Comparison of ENCODE assay signal across 8 cellular contexts in the genomic region with DNA sequence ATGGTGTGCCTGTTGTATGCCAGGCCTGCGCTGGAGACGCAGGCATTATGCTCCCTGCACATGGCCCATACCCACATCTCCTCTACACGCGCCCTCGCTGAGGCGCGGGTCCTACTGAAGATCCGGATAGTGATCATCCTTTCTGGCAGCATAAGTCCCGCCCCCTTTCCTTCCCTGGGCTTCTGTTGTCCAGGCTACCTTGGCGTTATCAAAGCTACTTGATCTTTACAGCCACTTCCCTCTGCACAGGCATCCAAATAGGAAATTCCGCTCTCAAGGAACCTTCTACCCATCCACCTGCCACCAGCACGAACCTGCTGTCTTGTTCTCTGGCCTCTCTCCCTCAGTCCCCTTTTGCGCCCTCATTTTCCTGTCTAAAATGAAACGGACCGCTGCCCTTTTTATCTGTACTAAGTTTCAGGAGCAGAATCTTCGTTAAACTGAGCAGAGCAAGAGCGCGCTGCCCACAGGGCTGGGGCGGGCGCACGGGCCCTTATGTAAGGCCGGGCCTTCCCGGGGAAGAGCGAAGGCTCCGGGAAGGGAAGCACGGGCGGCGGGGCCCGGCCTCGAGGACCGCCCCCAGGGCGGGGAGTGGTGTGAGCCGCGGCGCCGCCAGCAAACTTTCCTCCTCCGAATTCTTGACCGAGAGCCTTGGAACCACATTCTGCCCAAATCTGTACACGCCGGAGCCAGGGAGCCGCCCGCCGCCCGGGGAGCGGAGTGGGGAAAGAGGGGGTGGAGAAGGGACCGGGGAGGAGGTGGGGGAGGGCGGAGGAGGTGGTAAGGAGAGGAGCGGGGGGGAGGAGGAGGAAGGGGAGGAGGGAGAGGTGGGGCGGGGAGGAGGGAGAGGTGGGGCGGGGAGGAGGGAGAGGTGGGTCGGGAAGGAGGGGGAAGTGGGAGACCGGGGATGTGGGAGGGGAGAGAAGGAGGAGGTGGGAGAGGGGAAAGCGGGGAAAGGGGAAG. TPM values are rescaled to one million over a fixed set of nuclear protein-coding genes. Genes with fewer than 3 reads are reported as not detected.
A peak's percentile ranks its signal among the peaks of the same experiment; 100 is the strongest.
DNase-seq lines count a peak whose midpoint lies in the region; ATAC-seq and TF ChIP-seq lines count a peak whose summit lies in the region.

No MANE protein-coding gene starts in this region.

- peaks cover 14% of the 10 kb centered on the region for H3K4me1 Mint-ChIP-seq in activated naive CD8-positive, alpha-beta T cell treated with anti-CD3 and anti-CD28 coated beads, Interleukin-2, amount 50 U/mL, for 24 hours

- no peaks in the 10 kb centered on the region for H3K36me3 ChIP-seq in neutrophil
- H3K36me3 ChIP-seq in uterus: no peaks in the 10 kb centered on the region

- POLR2A ChIA-PET in AG04450 (lab: Yijun Ruan, JAX): interaction anchor here (0.8 to 1.3 kb wide), 9 partner anchors 24 to 295 kb away, joined by 3 to 7 read pairs (median 4); partner anchors contain the start of gene HMGB1

- TF ChIP-seq POLR2A in uterus (IDR thresholded peaks at IDR 0.05): peak; percentile 70 to 75

- peak overlapping the region; percentile 75 for H3K4me3 Mint-ChIP-seq in activated naive CD8-positive, alpha-beta T cell treated with anti-CD3 and anti-CD28 coated beads, Interleukin-2, amount 50 U/mL, for 24 hours

- H3K27ac Mint-ChIP-seq in activated naive CD8-positive, alpha-beta T cell treated with anti-CD3 and anti-CD28 coated beads, Interleukin-2, amount 50 U/mL, for 24 hours: peak overlapping the region; percentile 72

- peak; percentile 54 for DNase-seq in AG04450 (ENCODE audit: low read depth, low spot score)
- DNase-seq in HK-2 (ENCODE audit: unreplicated experiment): peak; percentile 59
- peak; percentile 70 for DNase-seq in RKO (ENCODE audit: low spot score)
- DNase-seq in activated naive CD8-positive, alpha-beta T cell treated with anti-CD3 and anti-CD28 coated beads, Interleukin-2, amount 50 U/mL, for 24 hours: peak; percentile 39
- peak in 40 of 42 donors; percentile 36 to 82 (median 62) for DNase-seq in head of caudate nucleus
- peak; percentile 93 to 94 for DNase-seq in uterus

- CTCF ChIA-PET in AG04450 (lab: Charles Lee): interaction anchor here (0.6 to 1.5 kb wide), 4 partner anchors 13 to 289 kb away, joined by 3 read pairs; no protein-coding TSS in a partner anchor

- no peak for TF ChIP-seq CTCF in AG04450 (IDR thresholded peaks at IDR 0.05; ENCODE audit: low read depth, low read length)
- peak; percentile 13 for TF ChIP-seq CTCF in neutrophil (IDR thresholded peaks at IDR 0.05)
- TF ChIP-seq CTCF in uterus (IDR thresholded peaks at IDR 0.05): no peak

- H3K36me3 Mint-ChIP-seq in activated naive CD8-positive, alpha-beta T cell treated with anti-CD3 and anti-CD28 coated beads, Interleukin-2, amount 50 U/mL, for 24 hours (ENCODE audit: low read depth): no peaks in the 10 kb centered on the region

- intact Hi-C loops in head of caudate nucleus (cut with DNase I): loop anchor here (5.0 kb wide), 1 partner anchor 41 kb away; no protein-coding TSS in a partner anchor
- intact Hi-C loops in uterus (cut with DNase I; ENCODE audit: low total_unique reads): loop anchor here (5.0 kb wide), 1 partner anchor 829 kb away; no protein-coding TSS in a partner anchor

- H3K27me3 Mint-ChIP-seq in activated naive CD8-positive, alpha-beta T cell treated with anti-CD3 and anti-CD28 coated beads, Interleukin-2, amount 50 U/mL, for 24 hours: no peaks in the 10 kb centered on the region

- no peaks in the 10 kb centered on the region for H3K27me3 ChIP-seq in AG04450 (ENCODE audit: control insufficient read depth, insufficient read depth, low read length)
- no peaks in the 10 kb centered on the region for H3K27me3 ChIP-seq in neutrophil
- no peaks in the 10 kb centered on the region for H3K27me3 ChIP-seq in uterus

- ATAC-seq in GM18520 (IDR thresholded peaks at IDR 0.05; ENCODE audit: unreplicated experiment): peak; percentile 30
- ATAC-seq in activated naive CD8-positive, alpha-beta T cell treated with anti-CD3 and anti-CD28 coated beads, Interleukin-2, amount 50 U/mL, for 24 hours: peak; percentile 41

- H3K27ac ChIP-seq in AG04450 (ENCODE audit: low read depth, low read length) (peak overlapping the region; percentile 88), neutrophil (peak overlapping the region; percentile 88), uterus (peak overlapping the region; percentile 97 to 98)

- H3K9me3 Mint-ChIP-seq in activated naive CD8-positive, alpha-beta T cell treated with anti-CD3 and anti-CD28 coated beads, Interleukin-2, amount 50 U/mL, for 24 hours: no peaks in the 10 kb centered on the region

- peak overlapping the region; percentile 68 for H3K4me3 ChIP-seq in AG04450 (ENCODE audit: low read depth, low read length)
- H3K4me3 ChIP-seq in neutrophil (ENCODE audit: low read depth in 1 of 2, low read length in 1 of 2): peak overlapping the region; percentile 74 to 83
- peak overlapping the region; percentile 49 to 58 for H3K4me3 ChIP-seq in uterus

- H3K4me1 ChIP-seq in neutrophil (ENCODE audit: control insufficient read depth in 1 of 2, insufficient read depth in 1 of 2, low read depth in 1 of 2, low read length in 1 of 2) (peaks cover 17% of the 10 kb centered on the region in 2 experiments), uterus (peaks cover 0 to 9% of the 10 kb centered on the region in 2 donors)

- H3K9me3 ChIP-seq in AG04450 (ENCODE audit: control insufficient read depth, insufficient read depth, low read length) (no peaks in the 10 kb centered on the region), neutrophil (no peaks in the 10 kb centered on the region), uterus (no peaks in the 10 kb centered on the region)

RNA-seq across cellular contexts. Expression of gene UBE2L5, which starts 0.9 kb away (rescaled TPM):
- polyA plus RNA-seq in AG04450 (2011; rRNA removed): 0.56 and 0.81 TPM in 2 replicates
- not detected in 2 replicates for polyA minus RNA-seq in AG04450 (2011; rRNA and poly(A)+ RNA removed)
- total RNA-seq in uterus: 1 to 10 TPM in 1 of 4 donors, under 1 TPM in 1, not detected in 2; 0.21 to 2.8 TPM

RNA-seq across cellular contexts. Expression of gene HMGB1, which starts 44.4 kb away (rescaled TPM):
- 186 and 223 TPM in 2 replicates for polyA plus RNA-seq in AG04450 (2011; rRNA removed)
- 32.6 and 53.5 TPM in 2 replicates for polyA minus RNA-seq in AG04450 (2011; rRNA and poly(A)+ RNA removed)
- 100 to 1,000 TPM; 223 to 629 (median 402) TPM for total RNA-seq in uterus

Comparison
In these comparisons a context has a peak if more than half of its experiments do, and no peak if none do; other contexts are left out.
1. Peak in every context shown above with its lines: DNase-seq, ATAC-seq, H3K4me3 ChIP-seq and H3K27ac ChIP-seq.
2. DNase-seq: peak in every context shown above with its lines; median percentile 94 in uterus; 70 in RKO; 62 in head of caudate nucleus; 59 in HK-2; 54 in AG04450; 39 in activated naive CD8-positive, alpha-beta T cell treated with anti-CD3 and anti-CD28 coated beads, Interleukin-2, amount 50 U/mL, for 24 hours.